Comparison of ENCODE assay signal across 8 cellular contexts in genomic region chr6:31736026-31736767, GRCh38. TPM values are rescaled to one million over a fixed set of nuclear protein-coding genes. Genes with fewer than 3 reads are reported as not detected.
DNase-seq lines count a peak whose midpoint lies in the region; ATAC-seq and TF ChIP-seq lines count a peak whose summit lies in the region.

CLIC1 (minus strand) TSS chr6:31736530; CDS start chr6:31736300, 230 bp downstream.

- DNase-seq in HUDEP-2 (lab: John Stamatoyannopoulos, UW; ENCODE audit: unreplicated experiment in 76 of 76) (peak in 72 of 76 experiments; percentile 31 to 91 (median 74)), Peyer's patch (peak; percentile 88 to 94 (median 93)), erythroblast (lab: John Stamatoyannopoulos, UW) (peak; percentile 79 to 88), myocyte (ENCODE audit: low read depth) (peak; percentile 85)
- DNase-seq in activated T-cell treated with anti-CD3 and anti-CD28 coated beads, Interleukin-2, amount 50 U/mL, for 1 hour: peak; percentile 82

- H3K27ac ChIP-seq in Peyer's patch: peak within 1 kb of the TSS; percentile 84 to 96 (median 94)

- peaks cover 24% of the 10 kb centered on the region for H3K36me3 Mint-ChIP-seq in stimulated activated memory B cell treated with anti-CD40 and anti-IgM and Interleukin-4, amounts not matched to agents 10 μg/mL and 1 μg/mL and 100 μg/mL, for 72 hours

- H3K27me3 Mint-ChIP-seq in stimulated activated memory B cell treated with anti-CD40 and anti-IgM and Interleukin-4, amounts not matched to agents 10 μg/mL and 1 μg/mL and 100 μg/mL, for 72 hours: no peaks in the 10 kb centered on the region

- TF ChIP-seq POLR2A in Peyer's patch (IDR thresholded peaks at IDR 0.05) (peak; percentile 95 to 98), erythroblast (IDR thresholded peaks at IDR 0.05; ENCODE audit: low read length) (peak; percentile 92)

- no peaks in the 10 kb centered on the region for H3K9me3 ChIP-seq in ES-I3 (ENCODE audit: control insufficient read depth, insufficient read depth, low read length)
- no peaks in the 10 kb centered on the region for H3K9me3 ChIP-seq in Peyer's patch

- peak within 1 kb of the TSS; percentile 49 to 81 (median 63) for H3K4me3 ChIP-seq in Peyer's patch

- TF ChIP-seq CTCF in Peyer's patch (IDR thresholded peaks at IDR 0.05): no peak

- peaks cover 22% of the 10 kb centered on the region for H3K4me1 ChIP-seq in ES-I3 (ENCODE audit: insufficient read depth, low read length)
- H3K4me1 ChIP-seq in Peyer's patch: peaks cover 11 to 64% (median 39%) of the 10 kb centered on the region in 4 donors

- peak within 1 kb of the TSS; percentile 95 for H3K4me3 Mint-ChIP-seq in stimulated activated memory B cell treated with anti-CD40 and anti-IgM and Interleukin-4, amounts not matched to agents 10 μg/mL and 1 μg/mL and 100 μg/mL, for 72 hours

- H3K36me3 ChIP-seq in ES-I3 (ENCODE audit: insufficient read depth, low read length): peaks cover 24% of the 10 kb centered on the region
- peaks cover 0 to 30% (median 0%) of the 10 kb centered on the region in 3 donors for H3K36me3 ChIP-seq in Peyer's patch

- H3K9ac ChIP-seq in ES-I3 (ENCODE audit: low read depth, low read length): peak within 1 kb of the TSS; percentile 100

- no peaks in the 10 kb centered on the region for H3K9me3 Mint-ChIP-seq in stimulated activated memory B cell treated with anti-CD40 and anti-IgM and Interleukin-4, amounts not matched to agents 10 μg/mL and 1 μg/mL and 100 μg/mL, for 72 hours

- peak; percentile 69 for ATAC-seq in stimulated activated memory B cell treated with anti-CD40 and anti-IgM and Interleukin-4, amounts not matched to agents 10 μg/mL and 1 μg/mL and 100 μg/mL, for 72 hours
- no peak for ATAC-seq in HG03039 (IDR thresholded peaks at IDR 0.05; ENCODE audit: unreplicated experiment)

- no peaks in the 10 kb centered on the region for H3K27me3 ChIP-seq in Peyer's patch

- H3K27ac Mint-ChIP-seq in stimulated activated memory B cell treated with anti-CD40 and anti-IgM and Interleukin-4, amounts not matched to agents 10 μg/mL and 1 μg/mL and 100 μg/mL, for 72 hours: peak within 1 kb of the TSS; percentile 90

- H3K4me1 Mint-ChIP-seq in stimulated activated memory B cell treated with anti-CD40 and anti-IgM and Interleukin-4, amounts not matched to agents 10 μg/mL and 1 μg/mL and 100 μg/mL, for 72 hours: peaks cover 63% of the 10 kb centered on the region

RNA-seq across cellular contexts. Expression of gene CLIC1, which starts in this region (rescaled TPM):
- total RNA-seq in Peyer's patch (100 to 1,000 TPM; 207 to 307 (median 270) TPM), myocyte (257 and 425 TPM in 2 replicates)
- polyA plus RNA-seq in myocyte (2012): 416 TPM
